24 cellular contexts compared by ENCODE assay signal in the genomic region with DNA sequence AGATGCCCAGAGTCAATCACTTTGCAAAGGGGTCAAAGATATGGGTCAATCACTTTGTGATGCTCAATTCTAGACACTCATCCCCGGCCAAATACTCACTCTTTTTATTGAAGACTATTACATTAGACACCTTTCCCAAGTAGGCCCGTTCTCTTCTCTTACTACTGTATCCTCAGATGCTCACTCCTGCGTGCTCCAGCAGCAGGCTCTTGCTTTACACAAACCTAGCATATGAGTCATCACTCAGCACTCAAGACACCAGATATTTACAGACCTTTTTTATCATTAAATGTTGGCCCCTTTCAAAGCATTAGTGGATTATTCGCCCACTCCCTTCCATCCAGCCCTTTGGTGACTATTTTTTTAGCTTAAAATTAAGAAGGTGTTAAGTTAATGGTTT.
DNase-seq lines count a peak whose midpoint lies in the region; ATAC-seq, FAIRE-seq and TF ChIP-seq lines count a peak whose summit lies in the region.
"Had no signal": no experiment of that assay in that cellular context is flagged by ENCODE, and none has a peak within 500 bp of the region (broad histone marks: within the 10 kb centered on the region; RNA-seq: fewer than 3 reads in every experiment).

No MANE protein-coding gene starts in this region.

- peak in 1 of 2 experiments; percentile 24 for DNase-seq in A549 (ENCODE audit: low read depth in 1 of 2, low spot score in 1 of 2)
- peak; percentile 8 for DNase-seq in HTR-8/SVneo (ENCODE audit: insufficient read length, low spot score)
- peak; percentile 54 for DNase-seq in astrocyte of the spinal cord (ENCODE audit: low read depth, low spot score)
- DNase-seq in mesenchymal stem cell: peak; percentile 1
- DNase-seq in lower leg skin (ENCODE audit: low spot score in 2 of 2): no peak
- no peak for DNase-seq in gastrocnemius medialis
- DNase-seq in effector memory CD8-positive, alpha-beta T cell: no peak
- DNase-seq: activated CD4-positive, CD25-positive, alpha-beta regulatory T cell; activated CD8-positive, alpha-beta T cell treated with anti-CD3 and anti-CD28 coated beads, Interleukin-2, amount 10 ng/mL, durations not matched to agents 7 days and 5 days; activated naive CD4-positive, alpha-beta T cell treated with anti-CD3 and anti-CD28 coated beads, Interleukin-2, amount 10 ng/mL, durations not matched to agents 7 days and 5 days; activated T-cell treated with anti-CD3 and anti-CD28 coated beads, Interleukin-2, amount 50 U/mL, for 4 hours; DMS 273 treated with DMSO at 0.1 percent for 48 hours; GM23248; lower lobe of right lung; naive B cell; NCI-H187; NK-92 treated with Interleukin-12 subunit alpha and Interleukin-12 subunit beta, amount 100 ng/mL, for 24 hours; SIG-M5; spleen; T-helper 2 cell had no signal

- no peak for TF ChIP-seq CTCF in A549 (IDR thresholded peaks at IDR 0.05)
- TF ChIP-seq CTCF in astrocyte of the spinal cord (IDR thresholded peaks at IDR 0.05; ENCODE audit: low read depth, low read length): no peak
- TF ChIP-seq CTCF in lower leg skin (IDR thresholded peaks at IDR 0.05): no peak
- no peak for TF ChIP-seq CTCF in gastrocnemius medialis (IDR thresholded peaks at IDR 0.05 in 4 of 5, conservative IDR thresholded peaks at IDR 0.05 in 1 of 5)

- no peak overlapping the region for H3K4me3 Mint-ChIP-seq in effector memory CD8-positive, alpha-beta T cell
- H3K4me3 Mint-ChIP-seq: activated CD8-positive, alpha-beta T cell treated with anti-CD3 and anti-CD28 coated beads, Interleukin-2, amount 10 ng/mL, durations not matched to agents 7 days and 5 days; activated naive CD4-positive, alpha-beta T cell treated with anti-CD3 and anti-CD28 coated beads, Interleukin-2, amount 10 ng/mL, durations not matched to agents 7 days and 5 days; activated T-cell treated with anti-CD3 and anti-CD28 coated beads, Interleukin-2, amount 50 U/mL, for 4 hours; brain; dendritic cell treated with granulocyte-macrophage colony-stimulating factor and Interleukin-4, amounts not matched to agents 40 ng/mL and 50 ng/mL, for 4 days; naive B cell had no signal

- no peak overlapping the region for H2BK120ac ChIP-seq in mesenchymal stem cell (ENCODE audit: low read depth, low read length)

- no peak overlapping the region for H4K8ac ChIP-seq in mesenchymal stem cell (ENCODE audit: low read length)

- H3K27me3 ChIP-seq in mesenchymal stem cell (ENCODE audit: control insufficient read depth in 1 of 2, insufficient read depth in 1 of 2, low read length in 2 of 2): no peaks in the 10 kb centered on the region
- H3K27me3 ChIP-seq in gastrocnemius medialis: no peaks in the 10 kb centered on the region
- H3K27me3 ChIP-seq: spleen had no signal

- H3K4me3 ChIP-seq in A549: no peak overlapping the region
- no peak overlapping the region for H3K4me3 ChIP-seq in astrocyte of the spinal cord (ENCODE audit: low read depth, low read length)
- no peak overlapping the region for H3K4me3 ChIP-seq in mesenchymal stem cell (ENCODE audit: insufficient read depth in 1 of 2, low read depth in 1 of 2, low read length in 2 of 2)
- H3K4me3 ChIP-seq in lower leg skin (ENCODE audit: low read depth, poor library complexity, severe bottlenecking): no peak overlapping the region
- H3K4me3 ChIP-seq in gastrocnemius medialis: no peak overlapping the region
- H3K4me3 ChIP-seq: GM23248, lower lobe of right lung, spleen had no signal

- H3K9me3 ChIP-seq in A549 (no peaks in the 10 kb centered on the region), mesenchymal stem cell (ENCODE audit: control insufficient read depth, low read length) (no peaks in the 10 kb centered on the region), gastrocnemius medialis (no peaks in the 10 kb centered on the region)
- H3K9me3 ChIP-seq: lower lobe of right lung had no signal

- H3K4me1 Mint-ChIP-seq in effector memory CD8-positive, alpha-beta T cell (ENCODE audit: low read depth in 2 of 2): no peaks in the 10 kb centered on the region
- H3K4me1 Mint-ChIP-seq: activated naive CD4-positive, alpha-beta T cell treated with anti-CD3 and anti-CD28 coated beads, Interleukin-2, amount 10 ng/mL, durations not matched to agents 7 days and 5 days; brain; naive B cell had no signal

- peaks cover 6 to 16% of the 10 kb centered on the region in 2 donors for H3K9me3 Mint-ChIP-seq in effector memory CD8-positive, alpha-beta T cell
- H3K9me3 Mint-ChIP-seq: brain; dendritic cell treated with granulocyte-macrophage colony-stimulating factor and Interleukin-4, amounts not matched to agents 40 ng/mL and 50 ng/mL, for 4 days had no signal

- H3K14ac ChIP-seq in mesenchymal stem cell (ENCODE audit: low read length in 2 of 2): no peak overlapping the region

- no peak for FAIRE-seq in A549 (lab: Jason Lieb, UNC)
- no peak for FAIRE-seq in HTR-8/SVneo (lab: Jason Lieb, UNC)

- no peak overlapping the region for H3K18ac ChIP-seq in mesenchymal stem cell (ENCODE audit: low read depth in 1 of 2, low read length in 2 of 2)

- H2AFZ ChIP-seq in mesenchymal stem cell (ENCODE audit: low read depth, low read length): no peak overlapping the region
- H2AFZ ChIP-seq: GM23248 had no signal

- POLR2A ChIA-PET in A549 (lab: Yijun Ruan, JAX): no interaction called here

- CTCF ChIA-PET in A549 (lab: Yijun Ruan, JAX): no interaction called here

- TF ChIP-seq EP300 in A549 (IDR thresholded peaks at IDR 0.05): no peak

- intact Hi-C loops in lower leg skin (cut with DNase I; ENCODE audit: low total_unique reads) (no loop called here), gastrocnemius medialis (cut with DNase I; ENCODE audit: low total_unique reads) (no loop called here)

- H2BK12ac ChIP-seq in mesenchymal stem cell (ENCODE audit: low read length in 2 of 2): no peak overlapping the region

- H3K27me3 Mint-ChIP-seq in effector memory CD8-positive, alpha-beta T cell: no peaks in the 10 kb centered on the region
- H3K27me3 Mint-ChIP-seq: activated naive CD4-positive, alpha-beta T cell treated with anti-CD3 and anti-CD28 coated beads, Interleukin-2, amount 10 ng/mL, durations not matched to agents 7 days and 5 days; dendritic cell treated with granulocyte-macrophage colony-stimulating factor and Interleukin-4, amounts not matched to agents 40 ng/mL and 50 ng/mL, for 4 days; naive B cell had no signal

- no peak overlapping the region for H4K91ac ChIP-seq in mesenchymal stem cell (ENCODE audit: low read length)

- H3K23ac ChIP-seq in mesenchymal stem cell (ENCODE audit: low read length in 2 of 2): no peak overlapping the region

- H3K79me1 ChIP-seq in mesenchymal stem cell (replicated peaks; ENCODE audit: low read length, poor library complexity, severe bottlenecking): no peaks in the 10 kb centered on the region

- H3K4me2 ChIP-seq in A549 (peak overlapping the region; percentile 14; the same call in 2 of the 3 replicates), mesenchymal stem cell (ENCODE audit: low read length, poor library complexity, severe bottlenecking) (no peak overlapping the region)

- H2BK5ac ChIP-seq in mesenchymal stem cell (ENCODE audit: low read depth, low read length, poor library complexity, severe bottlenecking): no peak overlapping the region

- H3K36me3 ChIP-seq in mesenchymal stem cell (ENCODE audit: control insufficient read depth in 1 of 2, insufficient read depth in 2 of 2, low read depth in 1 of 2, low read length in 2 of 2) (no peaks in the 10 kb centered on the region), gastrocnemius medialis (no peaks in the 10 kb centered on the region)
- H3K36me3 ChIP-seq: lower lobe of right lung, spleen had no signal

- H3K27ac Mint-ChIP-seq in effector memory CD8-positive, alpha-beta T cell: no peak overlapping the region
- H3K27ac Mint-ChIP-seq: activated CD8-positive, alpha-beta T cell treated with anti-CD3 and anti-CD28 coated beads, Interleukin-2, amount 10 ng/mL, durations not matched to agents 7 days and 5 days; activated naive CD4-positive, alpha-beta T cell treated with anti-CD3 and anti-CD28 coated beads, Interleukin-2, amount 10 ng/mL, durations not matched to agents 7 days and 5 days; brain; dendritic cell treated with granulocyte-macrophage colony-stimulating factor and Interleukin-4, amounts not matched to agents 40 ng/mL and 50 ng/mL, for 4 days; naive B cell had no signal

- H2AK5ac ChIP-seq in mesenchymal stem cell (ENCODE audit: low read length, severe bottlenecking): no peak overlapping the region

- H3K27ac ChIP-seq in A549 (no peak overlapping the region), mesenchymal stem cell (ENCODE audit: low read length, poor library complexity, severe bottlenecking) (no peak overlapping the region), gastrocnemius medialis (no peak overlapping the region)
- H3K27ac ChIP-seq: C4-2B, GM23248, lower lobe of right lung, spleen had no signal

- H3K4ac ChIP-seq in mesenchymal stem cell (ENCODE audit: low read depth in 1 of 2, low read length in 2 of 2): no peak overlapping the region

- TF ChIP-seq RAD21 in A549 (conservative IDR thresholded peaks at IDR 0.05 in 1 of 2, IDR thresholded peaks at IDR 0.05 in 1 of 2): no peak

- H3K4me1 ChIP-seq in A549 (peaks cover 12% of the 10 kb centered on the region; the same call in 2 of the 3 replicates), mesenchymal stem cell (ENCODE audit: control insufficient read depth, insufficient read depth, low read depth, low read length) (no peaks in the 10 kb centered on the region), gastrocnemius medialis (no peaks in the 10 kb centered on the region)
- H3K4me1 ChIP-seq: lower lobe of right lung, spleen had no signal

- 7% methylated on average over 4 of the region's 4 CpGs for WGBS in A549 (ENCODE audit: missing lambda C conversion rate)
- 54% methylated on average over 3 of the region's 4 CpGs for WGBS in mesenchymal stem cell
- WGBS in lower leg skin, 2 donors: 74 to 77% methylated on average over 4 of the region's 4 CpGs

- TF ChIP-seq POLR2A in A549 (IDR thresholded peaks at IDR 0.05; ENCODE audit: low read length): no peak
- TF ChIP-seq POLR2A in lower leg skin (IDR thresholded peaks at IDR 0.05): no peak
- no peak for TF ChIP-seq POLR2A in gastrocnemius medialis (IDR thresholded peaks at IDR 0.05)

- H2BK15ac ChIP-seq in mesenchymal stem cell (ENCODE audit: low read depth, poor library complexity, severe bottlenecking): no peak overlapping the region

- in situ Hi-C loops in astrocyte of the spinal cord (cut with HindIII; ENCODE audit: low sequenced_read_pairs): no loop called here
- in situ Hi-C loops in gastrocnemius medialis (cut with MboI; ENCODE audit: low sequenced_read_pairs in 4 of 4): no loop called here

- H3K9ac ChIP-seq in mesenchymal stem cell (ENCODE audit: low read length): no peak overlapping the region
- H3K9ac ChIP-seq: GM23248 had no signal

- peak; percentile 55 to 71; a peak in 4 of 6 replicates for ATAC-seq in A549
- ATAC-seq in GM18907 (IDR thresholded peaks at IDR 0.05; ENCODE audit: unreplicated experiment): no peak
- no peak for ATAC-seq in gastrocnemius medialis
- no peak for ATAC-seq in effector memory CD8-positive, alpha-beta T cell (replicated peaks)
- ATAC-seq: activated CD8-positive, alpha-beta T cell treated with anti-CD3 and anti-CD28 coated beads, Interleukin-2, amount 10 ng/mL, durations not matched to agents 7 days and 5 days; activated T-cell treated with anti-CD3 and anti-CD28 coated beads, Interleukin-2, amount 50 U/mL, for 4 hours; lower lobe of right lung had no signal

- H3K36me3 Mint-ChIP-seq in effector memory CD8-positive, alpha-beta T cell (ENCODE audit: insufficient read depth): no peaks in the 10 kb centered on the region
- H3K36me3 Mint-ChIP-seq: activated naive CD4-positive, alpha-beta T cell treated with anti-CD3 and anti-CD28 coated beads, Interleukin-2, amount 10 ng/mL, durations not matched to agents 7 days and 5 days; brain; naive B cell had no signal

Comparison
In these comparisons a context has a peak if more than half of its experiments do, and no peak if none do; other contexts are left out.
1. ATAC-seq: peak in A549 (2 of 2); none in GM18907 (single experiment), gastrocnemius medialis (0 of 2) and effector memory CD8-positive, alpha-beta T cell (single experiment).
2. DNase-seq: peak in HTR-8/SVneo (single experiment), astrocyte of the spinal cord (single experiment) and mesenchymal stem cell (single experiment); none in lower leg skin (0 of 2), gastrocnemius medialis (0 of 2) and effector memory CD8-positive, alpha-beta T cell (0 of 3).